8 cellular contexts compared by ENCODE assay signal in genomic region chr7:74453321-74454011, GRCh38. TPM values are rescaled to one million over a fixed set of nuclear protein-coding genes. Genes with fewer than 3 reads are reported as not detected.
DNase-seq lines count a peak whose midpoint lies in the region; ATAC-seq and TF ChIP-seq lines count a peak whose summit lies in the region.

GTF2IRD1 (plus strand) TSS chr7:74453906; CDS start chr7:74508081, 54,175 bp downstream.

- TF ChIP-seq CTCF in RWPE1 (conservative IDR thresholded peaks at IDR 0.05; ENCODE audit: low read depth) (no peak), fibroblast of villous mesenchyme (IDR thresholded peaks at IDR 0.05; ENCODE audit: insufficient read depth, low read depth, low read length) (no peak)

- DNase-seq in DMS79 treated with DMSO at 0.1 percent for 48 hours (lab: John Stamatoyannopoulos, UW) = peak; percentile 72
- DNase-seq in LHCN-M2 (ENCODE audit: low read depth) = peak; percentile 80
- DNase-seq in RWPE1 (ENCODE audit: low spot score) = peak; percentile 84
- DNase-seq in activated naive CD4-positive, alpha-beta T cell treated with Interleukin-2 at 50 U/mL for 16 hours = peak; percentile 54
- peak; percentile 88 for DNase-seq in fibroblast of villous mesenchyme (ENCODE audit: low read depth)
- peak; percentile 49 for DNase-seq in natural killer cell treated with Interleukin-12 subunit alpha and Interleukin-12 subunit beta and Interleukin-15 and Interleukin-18, amount 100 ng/mL, for 72 hours (ENCODE audit: low spot score)

- CTCF ChIA-PET in RWPE1 (lab: Yijun Ruan, JAX) = interaction anchor here (0.5 to 0.6 kb wide), 2 partner anchors 26 to 119 kb away, joined by 4 to 5 read pairs; no protein-coding TSS in a partner anchor

- H3K4me3 Mint-ChIP-seq in natural killer cell treated with Interleukin-12 subunit alpha and Interleukin-12 subunit beta and Interleukin-15 and Interleukin-18, amount 100 ng/mL, for 72 hours = peak within 1 kb of the TSS; percentile 53

- H3K27ac ChIP-seq in RWPE1 (peak within 1 kb of the TSS; percentile 95), temporal lobe (ENCODE audit: low read depth, low read length) (peak within 1 kb of the TSS; percentile 69)

- H3K9me3 Mint-ChIP-seq in natural killer cell treated with Interleukin-12 subunit alpha and Interleukin-12 subunit beta and Interleukin-15 and Interleukin-18, amount 100 ng/mL, for 72 hours = no peaks in the 10 kb centered on the region

- POLR2A ChIA-PET in RWPE1 (lab: Yijun Ruan, JAX; ENCODE audit: low non-redundant PET) = interaction anchor here (0.5 kb wide), 1 partner anchor 23 kb away, joined by 3 read pairs; no protein-coding TSS in a partner anchor

- H3K4me3 ChIP-seq in fibroblast of villous mesenchyme (ENCODE audit: low read depth, low read length) = peak within 1 kb of the TSS; percentile 72

- peak within 1 kb of the TSS; percentile 26 to 62 for H3K27ac Mint-ChIP-seq in natural killer cell treated with Interleukin-12 subunit alpha and Interleukin-12 subunit beta and Interleukin-15 and Interleukin-18, amount 100 ng/mL, for 72 hours

- H3K27me3 Mint-ChIP-seq in natural killer cell treated with Interleukin-12 subunit alpha and Interleukin-12 subunit beta and Interleukin-15 and Interleukin-18, amount 100 ng/mL, for 72 hours = peaks cover 15 to 20% of the 10 kb centered on the region in 2 donors

- ATAC-seq in natural killer cell treated with Interleukin-12 subunit alpha and Interleukin-12 subunit beta and Interleukin-15 and Interleukin-18, amount 100 ng/mL, for 72 hours = no peak
- no peak for ATAC-seq in GM21619 (IDR thresholded peaks at IDR 0.05; ENCODE audit: unreplicated experiment)

- H3K4me1 Mint-ChIP-seq in natural killer cell treated with Interleukin-12 subunit alpha and Interleukin-12 subunit beta and Interleukin-15 and Interleukin-18, amount 100 ng/mL, for 72 hours (ENCODE audit: low read depth in 2 of 2) = peaks cover 0 to 9% of the 10 kb centered on the region in 2 donors

- H3K36me3 Mint-ChIP-seq in natural killer cell treated with Interleukin-12 subunit alpha and Interleukin-12 subunit beta and Interleukin-15 and Interleukin-18, amount 100 ng/mL, for 72 hours = no peaks in the 10 kb centered on the region

RNA-seq across cellular contexts. Expression of gene GTF2IRD1, which starts in this region (rescaled TPM):
- 18.1 and 19.7 TPM in 2 replicates for total RNA-seq in LHCN-M2 (2014; rRNA removed)
- polyA plus RNA-seq in LHCN-M2 (2012) = 33.0 TPM
- 13.4 and 17.1 TPM in 2 replicates for total RNA-seq in fibroblast of villous mesenchyme
- total RNA-seq in natural killer cell treated with Interleukin-12 subunit alpha and Interleukin-12 subunit beta and Interleukin-15 and Interleukin-18, amount 100 ng/mL, for 72 hours = not detected
- 12.3 TPM for total RNA-seq in temporal lobe

Comparison
In these comparisons a context has a peak if more than half of its experiments do, and no peak if none do; other contexts are left out.
1. RNA of gene GTF2IRD1 (total RNA-seq): 18.1 to 19.7 TPM in LHCN-M2, 13.4 to 17.1 TPM in fibroblast of villous mesenchyme and 12.3 TPM in temporal lobe (single experiment); not detected in natural killer cell treated with Interleukin-12 subunit alpha and Interleukin-12 subunit beta and Interleukin-15 and Interleukin-18, amount 100 ng/mL, for 72 hours; every median in the first group is over 10 times any median in the second.
2. Peak in DNase-seq in natural killer cell treated with Interleukin-12 subunit alpha and Interleukin-12 subunit beta and Interleukin-15 and Interleukin-18, amount 100 ng/mL, for 72 hours; RNA of the gene not detected or under 1 TPM.
3. Peak in every context shown above with its lines, with median percentiles within 50 percentile points of each other: DNase-seq.